Comparison of ENCODE assay signal across 1 cellular context in the genomic region with DNA sequence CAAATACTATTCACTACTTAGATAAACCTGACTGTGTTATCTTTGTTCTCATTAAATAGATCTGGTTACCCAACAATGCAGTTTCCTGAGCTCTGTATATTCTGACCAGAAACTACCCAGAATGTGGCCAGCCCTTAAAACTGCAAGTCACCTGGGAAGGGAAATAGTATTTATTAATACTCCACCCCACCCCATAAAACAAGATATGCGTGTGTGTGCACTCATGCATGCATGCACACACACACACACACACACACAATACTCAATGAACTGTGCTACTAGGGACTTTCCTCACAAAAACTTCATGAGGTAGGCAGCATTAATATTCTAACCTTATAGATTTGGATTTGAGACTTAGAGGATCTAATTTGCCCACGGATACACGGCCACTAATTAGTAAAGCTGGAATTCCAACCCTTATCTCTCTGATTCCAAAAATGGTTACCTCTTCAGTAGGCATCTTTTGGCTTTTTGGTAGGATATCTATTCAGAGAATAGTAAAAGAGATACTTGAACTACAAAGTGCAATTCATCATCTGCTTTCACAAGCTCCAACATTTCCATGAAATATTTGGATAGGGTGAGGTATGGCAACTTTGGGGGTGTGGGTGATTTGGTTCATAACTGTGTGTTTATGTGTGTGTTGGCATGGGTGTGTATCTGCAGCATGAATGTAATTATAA.
TF ChIP-seq lines count a peak whose summit lies in the region.

No MANE protein-coding gene starts in this region.

TF ChIP-seq in HepG2, 621 proteins besides CTCF, POLR2A, EP300 and RAD21 (continued from another document):
- TF ChIP-seq, protein P1, sequence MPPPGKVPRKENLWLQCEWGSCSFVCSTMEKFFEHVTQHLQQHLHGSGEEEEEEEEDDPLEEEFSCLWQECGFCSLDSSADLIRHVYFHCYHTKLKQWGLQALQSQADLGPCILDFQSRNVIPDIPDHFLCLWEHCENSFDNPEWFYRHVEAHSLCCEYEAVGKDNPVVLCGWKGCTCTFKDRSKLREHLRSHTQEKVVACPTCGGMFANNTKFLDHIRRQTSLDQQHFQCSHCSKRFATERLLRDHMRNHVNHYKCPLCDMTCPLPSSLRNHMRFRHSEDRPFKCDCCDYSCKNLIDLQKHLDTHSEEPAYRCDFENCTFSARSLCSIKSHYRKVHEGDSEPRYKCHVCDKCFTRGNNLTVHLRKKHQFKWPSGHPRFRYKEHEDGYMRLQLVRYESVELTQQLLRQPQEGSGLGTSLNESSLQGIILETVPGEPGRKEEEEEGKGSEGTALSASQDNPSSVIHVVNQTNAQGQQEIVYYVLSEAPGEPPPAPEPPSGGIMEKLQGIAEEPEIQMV (CRISPR knock-in tag; IDR thresholded peaks at IDR 0.05; ENCODE audit: low read depth), result no peak
